ENCODE assay signal across 26 cellular contexts in genomic region chr21:15793109-15793508, GRCh38.
A peak's percentile ranks its signal among the peaks of the same experiment; 100 is the strongest.
DNase-seq lines count a peak whose midpoint lies in the region; ATAC-seq, FAIRE-seq and TF ChIP-seq lines count a peak whose summit lies in the region.
"Had no signal": no experiment of that assay in that cellular context is flagged by ENCODE, and none has a peak within 500 bp of the region (broad histone marks: within the 10 kb centered on the region; RNA-seq: fewer than 3 reads in every experiment).

No MANE protein-coding gene starts in this region.

- FAIRE-seq in K562 (lab: Jason Lieb, UNC): no peak
- FAIRE-seq: A204.1, D721Med, GM12878, GM12892, GM19239 had no signal

- H3K27ac Mint-ChIP-seq in MCF 10A (ENCODE audit: low read depth, unreplicated experiment): peak overlapping the region; percentile 88
- H3K27ac Mint-ChIP-seq in CD4-positive, alpha-beta T cell: peak overlapping the region; percentile 32
- H3K27ac Mint-ChIP-seq: CD14-positive monocyte; CD4-positive, CD25-positive, alpha-beta regulatory T cell; CD8-positive, alpha-beta T cell had no signal

- H3K27ac ChIP-seq in mammary epithelial cell (ENCODE audit: insufficient read depth, low read depth, low read length) (no peak overlapping the region), IMR-90 (ENCODE audit: insufficient read depth, low read length) (no peak overlapping the region), K562 (ENCODE audit: extremely low read depth, low read depth, low read length) (no peak overlapping the region)
- no peak overlapping the region for H3K27ac ChIP-seq in CD4-positive, alpha-beta T cell (ENCODE audit: low read depth, low read length)
- H3K27ac ChIP-seq: BLaER1 had no signal

- BruUV-seq in MCF 10A (replicated peaks; lab: Mats Ljungman, UMichigan) (no TSS peak), mammary epithelial cell (replicated peaks; lab: Mats Ljungman, UMichigan) (no TSS peak), IMR-90 (replicated peaks; lab: Mats Ljungman, UMichigan) (no TSS peak), K562 (replicated peaks; lab: Mats Ljungman, UMichigan) (no TSS peak)

- no peak for ATAC-seq in CD4-positive, alpha-beta T cell (ENCODE audit: poor library complexity)
- no peak for ATAC-seq in IMR-90 (ENCODE audit: low read depth)
- no peak for ATAC-seq in K562
- ATAC-seq: CD8-positive, alpha-beta T cell; GM12878 had no signal

- no peak overlapping the region for H2BK15ac ChIP-seq in IMR-90 (ENCODE audit: low read depth, low read length)

- peaks cover 59% of the 10 kb centered on the region for H3K4me1 Mint-ChIP-seq in MCF 10A (ENCODE audit: insufficient read depth, unreplicated experiment)
- H3K4me1 Mint-ChIP-seq in CD4-positive, alpha-beta T cell (ENCODE audit: low read depth): peaks cover 78% of the 10 kb centered on the region

- no peak overlapping the region for H3K56ac ChIP-seq in IMR-90 (ENCODE audit: extremely low read depth, insufficient read depth, low read length)

- no peak overlapping the region for H2BK120ac ChIP-seq in IMR-90 (ENCODE audit: low read depth, low read length)

- no peaks in the 10 kb centered on the region for H3K9me1 ChIP-seq in IMR-90 (ENCODE audit: insufficient read depth, low read length)
- no peaks in the 10 kb centered on the region for H3K9me1 ChIP-seq in K562 (ENCODE audit: control insufficient read depth, insufficient read depth, low read length)

- no peak overlapping the region for H4K8ac ChIP-seq in IMR-90 (ENCODE audit: low read depth in 2 of 2, low read length in 2 of 2)

- H3K9ac ChIP-seq in mammary epithelial cell (ENCODE audit: insufficient read depth, low read length) (no peak overlapping the region), IMR-90 (ENCODE audit: low read depth, low read length) (no peak overlapping the region), K562 (ENCODE audit: insufficient read depth in 1 of 2, low read depth in 2 of 2, low read length in 2 of 2) (no peak overlapping the region)
- H3K9ac ChIP-seq: BLaER1 had no signal

- H2AK5ac ChIP-seq in IMR-90 (ENCODE audit: low read depth, low read length): no peak overlapping the region

- no peaks in the 10 kb centered on the region for H3K36me3 Mint-ChIP-seq in MCF 10A (ENCODE audit: insufficient read depth, unreplicated experiment)
- peaks cover 57% of the 10 kb centered on the region for H3K36me3 Mint-ChIP-seq in CD4-positive, alpha-beta T cell (ENCODE audit: low read depth)

- TF ChIP-seq CTCF in MCF 10A (IDR thresholded peaks at IDR 0.05; ENCODE audit: unreplicated experiment) (no peak), mammary epithelial cell (conservative IDR thresholded peaks at IDR 0.05 in 1 of 2, IDR thresholded peaks at IDR 0.05 in 1 of 2; ENCODE audit: extremely low read depth in 1 of 2, insufficient read depth in 1 of 2, low read depth in 1 of 2, low read length in 2 of 2) (no peak), IMR-90 (conservative IDR thresholded peaks at IDR 0.05; ENCODE audit: low read depth, low read length) (no peak), K562 (IDR thresholded peaks at IDR 0.05 in 2 of 3, conservative IDR thresholded peaks at IDR 0.05 in 1 of 3; ENCODE audit: insufficient read depth in 2 of 3, low read depth in 1 of 3, low read length in 3 of 3) (no peak)
- TF ChIP-seq CTCF in CD4-positive, alpha-beta T cell (IDR thresholded peaks at IDR 0.05): no peak

- H3K9me3 Mint-ChIP-seq in MCF 10A (ENCODE audit: unreplicated experiment): no peaks in the 10 kb centered on the region
- H3K9me3 Mint-ChIP-seq in CD4-positive, alpha-beta T cell: no peaks in the 10 kb centered on the region
- H3K9me3 Mint-ChIP-seq: CD14-positive monocyte; CD4-positive, CD25-positive, alpha-beta regulatory T cell; CD8-positive, alpha-beta T cell had no signal

- no peak overlapping the region for H3K4me2 ChIP-seq in mammary epithelial cell (ENCODE audit: insufficient read depth, low read depth, low read length)
- H3K4me2 ChIP-seq in IMR-90 (ENCODE audit: low read depth, low read length): no peak overlapping the region
- no peak overlapping the region for H3K4me2 ChIP-seq in K562 (ENCODE audit: insufficient read depth, low read length)
- H3K4me2 ChIP-seq: BLaER1 had no signal

- H3K9me3 ChIP-seq in mammary epithelial cell (replicated peaks; ENCODE audit: insufficient read depth, low read length): no peaks in the 10 kb centered on the region
- no peaks in the 10 kb centered on the region for H3K9me3 ChIP-seq in CD4-positive, alpha-beta T cell (ENCODE audit: control insufficient read depth, low read length)
- no peaks in the 10 kb centered on the region for H3K9me3 ChIP-seq in IMR-90 (ENCODE audit: control insufficient read depth, insufficient read depth, low read length)
- no peaks in the 10 kb centered on the region for H3K9me3 ChIP-seq in K562 (replicated peaks; ENCODE audit: control insufficient read depth, insufficient read depth, low read depth, low read length)
- H3K9me3 ChIP-seq: BE2C, BLaER1, Caco-2 had no signal

- H3K36me3 ChIP-seq in mammary epithelial cell (ENCODE audit: insufficient read depth, low read length) (no peaks in the 10 kb centered on the region), IMR-90 (ENCODE audit: control insufficient read depth, insufficient read depth, low read length) (no peaks in the 10 kb centered on the region), K562 (ENCODE audit: control insufficient read depth, insufficient read depth, low read length) (peaks cover 8% of the 10 kb centered on the region; the same call in 2 of the 3 replicates)
- H3K36me3 ChIP-seq: BE2C had no signal

- H3K4me1 ChIP-seq in mammary epithelial cell (ENCODE audit: insufficient read depth, low read length) (no peaks in the 10 kb centered on the region), IMR-90 (ENCODE audit: control insufficient read depth, insufficient read depth, low read length) (peaks cover 3% of the 10 kb centered on the region; the same call in 1 of the 2 replicates), K562 (replicated peaks in 1 of 2; ENCODE audit: control insufficient read depth in 2 of 2, insufficient read depth in 2 of 2, low read length in 2 of 2) (0 out of 5 replicates have a peak, but pooled peaks cover 0 to 3% of the 10 kb centered on the region in 2 experiments)
- H3K4me1 ChIP-seq: BE2C, BLaER1 had no signal

- H4K20me1 ChIP-seq in mammary epithelial cell (ENCODE audit: insufficient read depth, low read length) (no peaks in the 10 kb centered on the region), IMR-90 (ENCODE audit: insufficient read depth, low read length) (peaks cover 2% of the 10 kb centered on the region; the same call in 1 of the 2 replicates), K562 (replicated peaks; ENCODE audit: control insufficient read depth, insufficient read depth, low read length) (no peaks in the 10 kb centered on the region)
- H4K20me1 ChIP-seq: BLaER1 had no signal

- H2AK9ac ChIP-seq in IMR-90 (replicated peaks; ENCODE audit: low read depth, low read length, poor library complexity): no peak overlapping the region

- H3K27me3 Mint-ChIP-seq in MCF 10A (ENCODE audit: insufficient read depth, unreplicated experiment): no peaks in the 10 kb centered on the region
- no peaks in the 10 kb centered on the region for H3K27me3 Mint-ChIP-seq in CD4-positive, alpha-beta T cell
- H3K27me3 Mint-ChIP-seq: CD4-positive, CD25-positive, alpha-beta regulatory T cell had no signal

- no peak overlapping the region for H3K18ac ChIP-seq in IMR-90 (ENCODE audit: low read depth, low read length)

- peaks cover 16% of the 10 kb centered on the region for H3K79me2 ChIP-seq in mammary epithelial cell (ENCODE audit: insufficient read depth, low read length)
- peaks cover 25% of the 10 kb centered on the region; the same call in 1 of the 3 replicates for H3K79me2 ChIP-seq in K562 (ENCODE audit: control insufficient read depth, insufficient read depth, low read length)

- H4K5ac ChIP-seq in IMR-90 (ENCODE audit: low read depth, low read length): no peak overlapping the region

- H3K4me3 ChIP-seq in mammary epithelial cell (replicated peaks in 1 of 3; ENCODE audit: insufficient read depth in 1 of 3, low read depth in 2 of 3, low read length in 3 of 3) (no peak overlapping the region), IMR-90 (ENCODE audit: insufficient read depth, low read depth, low read length) (no peak overlapping the region), K562 (no peak overlapping the region)
- H3K4me3 ChIP-seq: BLaER1, GM12878 had no signal

- DNase-seq in MCF 10A (ENCODE audit: unreplicated experiment) (no peak), mammary epithelial cell (no peak), IMR-90 (no peak), K562 (ENCODE audit: extremely low read depth in 1 of 4, low spot score in 3 of 4) (no peak), NCI-H1694 (lab: John Stamatoyannopoulos, UW) (no peak), DMS53 treated with DMSO at 0.1 percent for 48 hours (lab: John Stamatoyannopoulos, UW; ENCODE audit: unreplicated experiment) (no peak)
- no peak for DNase-seq in CD4-positive, alpha-beta T cell
- DNase-seq: 8988T; ACHN; BE2C; C1 segment of cervical spinal cord; Caco-2; Calu3; CD4-positive, CD25-positive, alpha-beta regulatory T cell; CD8-positive, alpha-beta T cell; DMS79; DND-41; EL; GDM1 had no signal

- TF ChIP-seq RAD21 in IMR-90 (IDR thresholded peaks at IDR 0.05; ENCODE audit: low read length) (no peak), K562 (CRISPR knock-in tag; conservative IDR thresholded peaks at IDR 0.05 in 1 of 2, IDR thresholded peaks at IDR 0.05 in 1 of 2) (no peak)

- no peak for TF ChIP-seq POLR2A in IMR-90 (IDR thresholded peaks at IDR 0.05; ENCODE audit: low read depth, low read length)
- no peak for TF ChIP-seq POLR2A in K562 (conservative IDR thresholded peaks at IDR 0.05)

- H2BK20ac ChIP-seq in IMR-90 (ENCODE audit: low read depth, low read length): no peak overlapping the region

- H3K27me3 ChIP-seq in mammary epithelial cell (ENCODE audit: insufficient read depth, low read length): no peaks in the 10 kb centered on the region
- H3K27me3 ChIP-seq in CD4-positive, alpha-beta T cell (ENCODE audit: control insufficient read depth, insufficient read depth, low read length): no peaks in the 10 kb centered on the region
- no peaks in the 10 kb centered on the region for H3K27me3 ChIP-seq in IMR-90 (ENCODE audit: control insufficient read depth, insufficient read depth, low read length)
- no peaks in the 10 kb centered on the region for H3K27me3 ChIP-seq in K562 (ENCODE audit: control insufficient read depth in 2 of 2, insufficient read depth in 2 of 2, low read length in 2 of 2)
- H3K27me3 ChIP-seq: BE2C, BLaER1 had no signal

- H3K23ac ChIP-seq in IMR-90 (ENCODE audit: low read depth, low read length): no peak overlapping the region

- no peak overlapping the region for H2AFZ ChIP-seq in mammary epithelial cell (ENCODE audit: low read depth, low read length)
- no peak overlapping the region for H2AFZ ChIP-seq in IMR-90 (replicated peaks; ENCODE audit: low read length, poor library complexity)
- no peak overlapping the region for H2AFZ ChIP-seq in K562 (ENCODE audit: low read depth, low read length)

- no peak overlapping the region for H2BK5ac ChIP-seq in IMR-90 (ENCODE audit: low read depth, low read length, poor library complexity, severe bottlenecking)

- no peak for TF ChIP-seq EP300 in K562 (IDR thresholded peaks at IDR 0.05; ENCODE audit: low read length)

- CTCF ChIA-PET in MCF 10A (lab: Yijun Ruan, JAX) (interaction anchor here (0.8 to 1.6 kb wide), 4 partner anchors 15 to 326 kb away, joined by 3 read pairs; no protein-coding TSS in a partner anchor), mammary epithelial cell (lab: Charles Lee; ENCODE audit: low non-redundant PET) (no interaction called here), IMR-90 (lab: Yijun Ruan, JAX) (no interaction called here), K562 (lab: Yijun Ruan, JAX; ENCODE audit: low intra/inter-chr PET ratio) (no interaction called here)
- CTCF ChIA-PET in CD4-positive, alpha-beta T cell (lab: Charles Lee): interaction anchor here (1.3 kb wide), 2 partner anchors 10 to 18 kb away, joined by 3 to 5 read pairs; no protein-coding TSS in a partner anchor

- dilution Hi-C loops in mammary epithelial cell (cut with HindIII; ENCODE audit: low sequenced_read_pairs): no loop called here
- dilution Hi-C loops in IMR-90 (cut with HindIII; ENCODE audit: low sequenced_read_pairs, unreplicated experiment): no loop called here

- in situ Hi-C loops in mammary epithelial cell (cut with MboI; ENCODE audit: low sequenced_read_pairs in 2 of 2) (no loop called here), IMR-90 (cut with MboI; ENCODE audit: low sequenced_read_pairs) (no loop called here), K562 (cut with MboI) (no loop called here)

- H3K79me1 ChIP-seq in IMR-90 (ENCODE audit: low read depth in 1 of 2, low read length in 2 of 2): peaks cover 7 to 14% of the 10 kb centered on the region in 2 experiments; a peak in 3 of 4 replicates

- H3K4me3 Mint-ChIP-seq in MCF 10A (ENCODE audit: unreplicated experiment): no peak overlapping the region
- H3K4me3 Mint-ChIP-seq in CD4-positive, alpha-beta T cell: no peak overlapping the region
- H3K4me3 Mint-ChIP-seq: CD14-positive monocyte; CD4-positive, CD25-positive, alpha-beta regulatory T cell; CD8-positive, alpha-beta T cell had no signal

- no peak overlapping the region for H4K91ac ChIP-seq in IMR-90 (ENCODE audit: insufficient read depth, low read depth, low read length)

- POLR2A ChIA-PET in MCF 10A (lab: Yijun Ruan, JAX): interaction anchor here (0.7 to 1.3 kb wide), 4 partner anchors 10 to 63 kb away, joined by 3 to 7 read pairs (median 4); partner anchors contain the start of gene USP25
- POLR2A ChIA-PET in CD4-positive, alpha-beta T cell (lab: Charles Lee): no interaction called here
- POLR2A ChIA-PET in IMR-90 (lab: Charles Lee; ENCODE audit: unreplicated experiment): no interaction called here
- POLR2A ChIA-PET in K562 (lab: Yijun Ruan, JAX): interaction anchor here (0.6 kb wide), 2 partner anchors 91 to 263 kb away, joined by 3 read pairs; no protein-coding TSS in a partner anchor

- H3K4ac ChIP-seq in IMR-90 (ENCODE audit: low read depth, low read length): no peak overlapping the region

- intact Hi-C loops in MCF 10A (cut with micrococcal nuclease) (loop anchor here (5.0 kb wide), 1 partner anchor 61 kb away; no protein-coding TSS in a partner anchor), mammary epithelial cell (cut with micrococcal nuclease) (no loop called here), IMR-90 (cut with micrococcal nuclease) (no loop called here), K562 (cut with micrococcal nuclease) (no loop called here)
- intact Hi-C loops in CD4-positive, alpha-beta T cell (cut with DNase I, micrococcal nuclease): no loop called here

- no peak overlapping the region for H3K14ac ChIP-seq in IMR-90 (replicated peaks; ENCODE audit: low read depth, low read length)

Comparison
In these comparisons a context has a peak if more than half of its experiments do, and no peak if none do; other contexts are left out.
1. CTCF ChIA-PET loops: an anchor here in MCF 10A (0.8 to 1.6 kb wide) and CD4-positive, alpha-beta T cell (1.3 kb wide); none called in mammary epithelial cell, IMR-90 and K562.
2. POLR2A ChIA-PET loops: an anchor here in MCF 10A (0.7 to 1.3 kb wide) and K562 (0.6 kb wide); none called in CD4-positive, alpha-beta T cell and IMR-90.